In the genomic region with DNA sequence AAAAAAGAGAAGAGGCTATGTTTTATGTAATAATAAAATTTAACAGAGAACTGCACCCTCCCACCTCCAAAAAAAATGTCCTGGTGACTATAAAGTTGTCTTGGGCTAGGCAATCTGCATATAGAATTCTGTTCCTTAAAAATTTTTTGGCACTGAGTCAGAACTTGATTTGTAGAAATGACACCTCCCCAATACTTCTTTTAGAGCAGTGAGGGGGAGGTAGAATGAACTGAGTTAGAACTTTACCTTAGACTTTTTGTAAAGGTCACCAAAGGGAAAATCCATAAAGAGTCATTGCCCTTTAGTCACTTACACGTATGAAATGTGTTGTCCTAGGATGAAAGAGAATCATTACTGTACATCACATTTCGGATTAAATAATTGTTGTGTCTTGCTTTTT, we compare ENCODE assay signal across 11 cellular contexts.
DNase-seq lines count a peak whose midpoint lies in the region; ATAC-seq and TF ChIP-seq lines count a peak whose summit lies in the region.
"Had no signal": no experiment of that assay in that cellular context is flagged by ENCODE, and none has a peak within 500 bp of the region (broad histone marks: within the 10 kb centered on the region; RNA-seq: fewer than 3 reads in every experiment).

No MANE protein-coding gene starts in this region.

- H3K27ac Mint-ChIP-seq in activated naive CD4-positive, alpha-beta T cell treated with anti-CD3 and anti-CD28 coated beads, Interleukin-2, amount 50 U/mL, for 72 hours, result peak overlapping the region; percentile 58 to 90

- no peak for DNase-seq in activated naive CD4-positive, alpha-beta T cell treated with anti-CD3 and anti-CD28 coated beads, Interleukin-2, amount 50 U/mL, for 72 hours (ENCODE audit: low spot score in 2 of 2)
- DNase-seq in activated naive CD4-positive, alpha-beta T cell (lab: John Stamatoyannopoulos, UW), result no peak
- DNase-seq in GDM1 (lab: John Stamatoyannopoulos, UW) (no peak), erythroblast (lab: John Stamatoyannopoulos, UW) (no peak)
- DNase-seq in central memory CD4-positive, alpha-beta T cell, result no peak
- DNase-seq: BE2C, kidney, NCI-H1436 treated with DMSO at 0.1 percent for 48 hours had no signal

- peaks cover 9 to 10% of the 10 kb centered on the region in 2 donors for H3K9me3 Mint-ChIP-seq in activated naive CD4-positive, alpha-beta T cell treated with anti-CD3 and anti-CD28 coated beads, Interleukin-2, amount 50 U/mL, for 72 hours

- peaks cover 42% of the 10 kb centered on the region for H3K4me1 ChIP-seq in endocrine pancreas (ENCODE audit: control insufficient read depth, insufficient read depth, low read length)

- H3K9ac ChIP-seq in endocrine pancreas (ENCODE audit: control insufficient read depth, insufficient read depth, low read length), result no peak overlapping the region

- TF ChIP-seq POLR2A in erythroblast (IDR thresholded peaks at IDR 0.05; ENCODE audit: low read length), result no peak

- H3K36me3 ChIP-seq in endocrine pancreas (ENCODE audit: control insufficient read depth, insufficient read depth, low read length), result no peaks in the 10 kb centered on the region
- H3K36me3 ChIP-seq: BE2C had no signal

- H3K9me3 ChIP-seq in endocrine pancreas (ENCODE audit: control insufficient read depth, low read length), result no peaks in the 10 kb centered on the region
- H3K9me3 ChIP-seq: BE2C had no signal

- ATAC-seq in activated naive CD4-positive, alpha-beta T cell treated with anti-CD3 and anti-CD28 coated beads, Interleukin-2, amount 50 U/mL, for 72 hours, result peak; percentile 88 to 91
- peak; percentile 38 for ATAC-seq in HG03378 (IDR thresholded peaks at IDR 0.05; ENCODE audit: unreplicated experiment)
- no peak for ATAC-seq in GM21737 (IDR thresholded peaks at IDR 0.05; ENCODE audit: unreplicated experiment)

- H3K4me3 ChIP-seq in endocrine pancreas (ENCODE audit: control insufficient read depth, insufficient read depth, low read length), result peak overlapping the region; percentile 40

- peaks cover 10 to 23% of the 10 kb centered on the region in 2 donors for H3K36me3 Mint-ChIP-seq in activated naive CD4-positive, alpha-beta T cell treated with anti-CD3 and anti-CD28 coated beads, Interleukin-2, amount 50 U/mL, for 72 hours

- H3K27me3 ChIP-seq in endocrine pancreas (ENCODE audit: control insufficient read depth, insufficient read depth, low read length), result no peaks in the 10 kb centered on the region
- H3K27me3 ChIP-seq: BE2C had no signal
